Comparison of ENCODE assay signal across 8 cellular contexts in genomic region chrX:107448625-107449468, GRCh38. TPM values are rescaled to one million over a fixed set of nuclear protein-coding genes. Genes with fewer than 3 reads are reported as not detected.
DNase-seq lines count a peak whose midpoint lies in the region; ATAC-seq, FAIRE-seq and TF ChIP-seq lines count a peak whose summit lies in the region.

No MANE protein-coding gene starts in this region.

- TF ChIP-seq CTCF in choroid plexus epithelial cell (conservative IDR thresholded peaks at IDR 0.05; ENCODE audit: low read depth, low read length) = peak; percentile 8
- peak in 1 of 3 experiments; percentile 6 for TF ChIP-seq CTCF in nephron (IDR thresholded peaks at IDR 0.05; ENCODE audit: unreplicated experiment in 3 of 3)

- peak overlapping the region; percentile 22 for H3K4me3 ChIP-seq in choroid plexus epithelial cell (ENCODE audit: low read depth, low read length)

- peak overlapping the region; percentile 83 to 92 (median 88) for H3K4me3 Mint-ChIP-seq in nephron

- no peak for TF ChIP-seq POLR2A in H54 (IDR thresholded peaks at IDR 0.05; ENCODE audit: low read depth, low read length)

- no peak for ATAC-seq in GM21528 (IDR thresholded peaks at IDR 0.05; ENCODE audit: low FRiP score, unreplicated experiment)

- H3K27me3 Mint-ChIP-seq in nephron (ENCODE audit: low read depth) = peaks cover 43% of the 10 kb centered on the region

- peak in 2 of 3 experiments; percentile 51 to 71 for DNase-seq in NCI-H1417 (lab: John Stamatoyannopoulos, UW)
- no peak for DNase-seq in NCI-H1417 treated with DMSO at 0.1 percent for 48 hours (lab: John Stamatoyannopoulos, UW)
- DNase-seq in NCI-H1694 treated with DMSO at 0.1 percent for 48 hours (lab: John Stamatoyannopoulos, UW) = peak; percentile 34
- no peak for DNase-seq in choroid plexus epithelial cell (ENCODE audit: low read depth)
- DNase-seq in H54 (ENCODE audit: insufficient read length, low spot score) = no peak
- no peak for DNase-seq in occipital lobe (lab: John Stamatoyannopoulos, UW)

- H3K9me3 Mint-ChIP-seq in nephron = peaks cover 6% of the 10 kb centered on the region

- H3K4me1 Mint-ChIP-seq in nephron = peaks cover 18% of the 10 kb centered on the region

- no peaks in the 10 kb centered on the region for H3K36me3 Mint-ChIP-seq in nephron (ENCODE audit: low read depth)

- no peak for FAIRE-seq in H54 (lab: Jason Lieb, UNC)

- peak overlapping the region in 1 of 3 experiments; percentile 19 for H3K27ac Mint-ChIP-seq in nephron

RNA-seq across cellular contexts. Expression of gene FRMPD3, which starts 0.6 kb away (rescaled TPM):
- 1.7 TPM for total RNA-seq in occipital lobe

Comparison
In these comparisons a context has a peak if more than half of its experiments do, and no peak if none do; other contexts are left out.
1. DNase-seq: peak in NCI-H1417 (2 of 3) and NCI-H1694 treated with DMSO at 0.1 percent for 48 hours (single experiment); none in NCI-H1417 treated with DMSO at 0.1 percent for 48 hours (single experiment), choroid plexus epithelial cell (single experiment), H54 (single experiment) and occipital lobe (single experiment).